Comparison of ENCODE assay signal across 10 cellular contexts in the genomic region with DNA sequence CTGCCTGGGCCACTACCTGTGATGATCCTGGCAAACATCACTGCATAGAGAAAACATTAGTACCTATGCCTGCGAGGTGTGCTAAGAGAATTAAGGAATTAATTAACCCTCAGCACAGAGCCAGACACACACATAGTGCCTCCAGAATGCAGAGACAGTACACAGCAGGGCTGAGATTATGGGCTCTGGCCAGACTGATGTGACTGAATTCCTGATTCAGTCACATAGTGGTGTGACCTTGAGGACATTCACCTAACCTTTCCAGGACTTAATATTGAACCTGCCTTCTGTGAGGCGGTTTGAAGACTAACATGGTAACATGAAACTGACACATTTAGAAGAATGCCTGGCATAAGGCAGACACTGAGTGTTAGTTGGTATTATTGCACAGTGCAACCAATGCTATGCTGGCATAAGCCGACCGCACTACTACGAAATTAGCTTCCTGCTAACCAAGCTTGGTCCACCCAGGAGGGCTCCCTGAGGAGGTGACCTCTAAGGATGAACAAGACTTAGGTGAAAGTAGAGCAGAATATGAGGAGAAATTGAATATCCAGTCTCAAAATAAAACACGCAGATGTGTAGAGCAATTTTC. TPM values are rescaled to one million over a fixed set of nuclear protein-coding genes. Genes with fewer than 3 reads are reported as not detected.
DNase-seq lines count a peak whose midpoint lies in the region; ATAC-seq, FAIRE-seq and TF ChIP-seq lines count a peak whose summit lies in the region.
"Had no signal": no experiment of that assay in that cellular context is flagged by ENCODE, and none has a peak within 500 bp of the region (broad histone marks: within the 10 kb centered on the region; RNA-seq: fewer than 3 reads in every experiment).

No MANE protein-coding gene starts in this region.

- no peak for TF ChIP-seq CTCF in heart left ventricle (IDR thresholded peaks at IDR 0.05)

- no peak overlapping the region for H3K4me3 ChIP-seq in heart left ventricle

- peak overlapping the region; percentile 7 to 88 (median 80) for H3K27ac ChIP-seq in heart left ventricle

- ATAC-seq in SK-N-SH treated with all-trans-retinoic acid at 6 μM for 48 hours (peak; percentile 12), heart left ventricle (peak; percentile 24 to 47 (median 36)), sciatic nerve (peak; percentile 13), HG03378 (IDR thresholded peaks at IDR 0.05; ENCODE audit: unreplicated experiment) (no peak)

- WGBS in heart left ventricle, 4 donors: 59 to 65% (median 63%) methylated on average over 6 of the region's 6 CpGs

- H3K9me3 ChIP-seq in heart left ventricle: no peaks in the 10 kb centered on the region

- no peaks in the 10 kb centered on the region for H3K27me3 ChIP-seq in heart left ventricle

- TF ChIP-seq POLR2A in GM12891 (IDR thresholded peaks at IDR 0.05; ENCODE audit: low read depth, low read length): no peak
- no peak for TF ChIP-seq POLR2A in heart left ventricle (IDR thresholded peaks at IDR 0.05)

- peak; percentile 16 for FAIRE-seq in GM12891 (lab: Jason Lieb, UNC)

- no peak for DNase-seq in GM12891 (ENCODE audit: insufficient read length, low spot score)
- DNase-seq in heart left ventricle: no peak
- no peak for DNase-seq in sciatic nerve (ENCODE audit: low spot score)
- DNase-seq in T-helper 2 cell: no peak
- DNase-seq in KG1 (lab: John Stamatoyannopoulos, UW): no peak
- no peak for DNase-seq in NCI-H1092 (lab: John Stamatoyannopoulos, UW)
- DNase-seq: Calu3; stimulated activated CD4-positive, alpha-beta T cell treated with anti-CD3 and anti-CD28 coated beads, Interleukin-2, amount 100 ng/mL, for 24 hours had no signal

- peaks cover 0 to 13% (median 6%) of the 10 kb centered on the region in 9 donors for H3K36me3 ChIP-seq in heart left ventricle

- peaks cover 17 to 62% (median 55%) of the 10 kb centered on the region in 12 donors for H3K4me1 ChIP-seq in heart left ventricle

- intact Hi-C loops in heart left ventricle (cut with DNase I) (loop anchor here (1.0 to 10.0 kb wide), 13 partner anchors 62 to 429 kb away; a partner anchor contains a TSS), sciatic nerve (cut with DNase I) (loop anchor here (5.0 kb wide), 1 partner anchor 137 kb away; no protein-coding TSS in a partner anchor)

TF ChIP-seq in GM12891, 5 proteins besides CTCF, POLR2A, EP300 and RAD21:
- TF ChIP-seq SPI1 (IDR thresholded peaks at IDR 0.05; ENCODE audit: low read depth, low read length): no peak

TF ChIP-seq in SK-N-SH treated with all-trans-retinoic acid at 6 μM for 48 hours, 23 proteins besides CTCF, POLR2A, EP300 and RAD21:
- TF ChIP-seq ESRRG (CRISPR knock-in tag; IDR thresholded peaks at IDR 0.05): no peak
TF ChIP-seq in SK-N-SH treated with all-trans-retinoic acid at 6 μM for 48 hours: peak in this region for 0.

RNA-seq across cellular contexts. Expression of a gene that starts 32.0 kb away (rescaled TPM):
- polyA plus RNA-seq in GM12891 (2012; ENCODE audit: low read depth, missing spikeins): 13.8 TPM
- total RNA-seq in heart left ventricle (10 to 100 TPM in 2 of 9 donors, 1 to 10 TPM in 7; 1.1 to 26.7 (median 4.0) TPM), sciatic nerve (12.3 TPM)
- 1 to 10 TPM; 1.0 to 4.5 TPM for polyA plus RNA-seq in heart left ventricle
